In genomic region chr16:30901201-30902069, GRCh38 we compare ENCODE assay signal across 1 cellular context.
TF ChIP-seq lines count a peak whose summit lies in the region.

No MANE protein-coding gene starts in this region.

TF ChIP-seq in SK-N-SH treated with all-trans-retinoic acid at 6 μM for 48 hours, 23 proteins besides CTCF, POLR2A, EP300 and RAD21 (continued from another document):
- TF ChIP-seq ESRRG (CRISPR knock-in tag; IDR thresholded peaks at IDR 0.05), result no peak
- no peak for TF ChIP-seq CSRNP3 (CRISPR knock-in tag; IDR thresholded peaks at IDR 0.05)
- TF ChIP-seq RARB (CRISPR knock-in tag; IDR thresholded peaks at IDR 0.05), result no peak
- no peak for TF ChIP-seq TSHZ2 (CRISPR knock-in tag; IDR thresholded peaks at IDR 0.05)
- TF ChIP-seq ARNTL (CRISPR knock-in tag; IDR thresholded peaks at IDR 0.05; ENCODE audit: borderline replicate concordance, low read depth), result no peak
- no peak for TF ChIP-seq OSR1 (CRISPR knock-in tag; IDR thresholded peaks at IDR 0.05)
- TF ChIP-seq PATZ1 (CRISPR knock-in tag; IDR thresholded peaks at IDR 0.05; ENCODE audit: borderline replicate concordance), result no peak
- no peak for TF ChIP-seq BACH2 (CRISPR knock-in tag; IDR thresholded peaks at IDR 0.05; ENCODE audit: borderline replicate concordance)
- no peak for TF ChIP-seq TCF4 (CRISPR knock-in tag; IDR thresholded peaks at IDR 0.05; ENCODE audit: borderline replicate concordance)
- TF ChIP-seq SNAI2 (CRISPR knock-in tag; IDR thresholded peaks at IDR 0.05), result no peak
- TF ChIP-seq GLIS3 (CRISPR knock-in tag; IDR thresholded peaks at IDR 0.05), result no peak
- no peak for TF ChIP-seq ZFP3 (CRISPR knock-in tag; IDR thresholded peaks at IDR 0.05)
- TF ChIP-seq ISL1 (CRISPR knock-in tag; IDR thresholded peaks at IDR 0.05), result no peak
